ENCODE assay signal across 18 cellular contexts in genomic region chr6:7232351-7232750, GRCh38.
A peak's percentile ranks its signal among the peaks of the same experiment; 100 is the strongest.
DNase-seq lines count a peak whose midpoint lies in the region; ATAC-seq, FAIRE-seq and TF ChIP-seq lines count a peak whose summit lies in the region.
"Had no signal": no experiment of that assay in that cellular context is flagged by ENCODE, and none has a peak within 500 bp of the region (broad histone marks: within the 10 kb centered on the region; RNA-seq: fewer than 3 reads in every experiment).

No MANE protein-coding gene starts in this region.

- H3K9me3 ChIP-seq in RWPE2 (ENCODE audit: severe bottlenecking), result no peaks in the 10 kb centered on the region

- POLR2A ChIA-PET in activated CD8-positive, alpha-beta T cell treated with anti-CD3 and anti-CD28 coated beads for 36 hours (lab: Charles Lee), result no interaction called here
- POLR2A ChIA-PET in activated CD8-positive, alpha-beta T cell treated with anti-CD3 and anti-CD28 coated beads, Interleukin-2, amount 10 ng/mL, durations not matched to agents 7 days and 5 days (lab: Charles Lee), result no interaction called here

- peaks cover 15% of the 10 kb centered on the region for H3K4me1 ChIP-seq in RWPE2 (ENCODE audit: insufficient read depth, poor library complexity, severe bottlenecking)

- H3K27ac Mint-ChIP-seq in activated CD8-positive, alpha-beta T cell treated with anti-CD3 and anti-CD28 coated beads for 36 hours, result peak overlapping the region; percentile 52
- H3K27ac Mint-ChIP-seq in activated CD8-positive, alpha-beta T cell treated with anti-CD3 and anti-CD28 coated beads, Interleukin-2, amount 10 ng/mL, durations not matched to agents 7 days and 5 days, result no peak overlapping the region
- H3K27ac Mint-ChIP-seq in chondrocyte (ENCODE audit: unreplicated experiment) (peak overlapping the region; percentile 51), progenitor cell of endocrine pancreas (peak overlapping the region; percentile 37)
- H3K27ac Mint-ChIP-seq in stimulated activated effector memory CD8-positive, alpha-beta T cell treated with anti-CD3 and anti-CD28 coated beads, Interleukin-12 subunit alpha, Interleukin-12 subunit beta, amount 100 ng/mL, for 72 hours, result no peak overlapping the region
- H3K27ac Mint-ChIP-seq: GM23338 had no signal

- peaks cover 22% of the 10 kb centered on the region for H3K4me1 Mint-ChIP-seq in activated CD8-positive, alpha-beta T cell treated with anti-CD3 and anti-CD28 coated beads for 36 hours (ENCODE audit: low read depth)
- peaks cover 20% of the 10 kb centered on the region for H3K4me1 Mint-ChIP-seq in activated CD8-positive, alpha-beta T cell treated with anti-CD3 and anti-CD28 coated beads, Interleukin-2, amount 10 ng/mL, durations not matched to agents 7 days and 5 days (ENCODE audit: low read depth)
- H3K4me1 Mint-ChIP-seq in chondrocyte (ENCODE audit: low read depth), result peaks cover 3% of the 10 kb centered on the region
- peaks cover 21% of the 10 kb centered on the region for H3K4me1 Mint-ChIP-seq in progenitor cell of endocrine pancreas (ENCODE audit: low read depth)
- peaks cover 24% of the 10 kb centered on the region for H3K4me1 Mint-ChIP-seq in stimulated activated effector memory CD8-positive, alpha-beta T cell treated with anti-CD3 and anti-CD28 coated beads, Interleukin-12 subunit alpha, Interleukin-12 subunit beta, amount 100 ng/mL, for 72 hours
- H3K4me1 Mint-ChIP-seq: GM23338 had no signal

- intact Hi-C loops in activated CD8-positive, alpha-beta T cell treated with anti-CD3 and anti-CD28 coated beads for 36 hours (cut with micrococcal nuclease), result no loop called here

- H3K4me3 ChIP-seq in RWPE2 (ENCODE audit: severe bottlenecking), result no peak overlapping the region
- H3K4me3 ChIP-seq: GM23338 had no signal

- FAIRE-seq in GM19239 (lab: Jason Lieb, UNC), result no peak
- FAIRE-seq: GM12892 had no signal

- no peak for TF ChIP-seq CTCF in activated CD8-positive, alpha-beta T cell treated with anti-CD3 and anti-CD28 coated beads for 36 hours (IDR thresholded peaks at IDR 0.05)
- TF ChIP-seq CTCF in RWPE2 (IDR thresholded peaks at IDR 0.05; ENCODE audit: poor library complexity, severe bottlenecking) (no peak), chondrocyte (IDR thresholded peaks at IDR 0.05) (no peak), progenitor cell of endocrine pancreas (IDR thresholded peaks at IDR 0.05; ENCODE audit: unreplicated experiment) (no peak)

- no peaks in the 10 kb centered on the region for H3K27me3 Mint-ChIP-seq in activated CD8-positive, alpha-beta T cell treated with anti-CD3 and anti-CD28 coated beads for 36 hours
- no peaks in the 10 kb centered on the region for H3K27me3 Mint-ChIP-seq in activated CD8-positive, alpha-beta T cell treated with anti-CD3 and anti-CD28 coated beads, Interleukin-2, amount 10 ng/mL, durations not matched to agents 7 days and 5 days (ENCODE audit: low read depth)
- no peaks in the 10 kb centered on the region for H3K27me3 Mint-ChIP-seq in chondrocyte (ENCODE audit: low read depth)
- H3K27me3 Mint-ChIP-seq in progenitor cell of endocrine pancreas, result no peaks in the 10 kb centered on the region

- no peak for ATAC-seq in activated CD8-positive, alpha-beta T cell treated with anti-CD3 and anti-CD28 coated beads for 36 hours
- ATAC-seq in activated CD8-positive, alpha-beta T cell treated with anti-CD3 and anti-CD28 coated beads, Interleukin-2, amount 10 ng/mL, durations not matched to agents 7 days and 5 days, result no peak
- no peak for ATAC-seq in RWPE2 (ENCODE audit: low read depth)
- ATAC-seq in stimulated activated effector memory CD8-positive, alpha-beta T cell treated with anti-CD3 and anti-CD28 coated beads, Interleukin-12 subunit alpha, Interleukin-12 subunit beta, amount 100 ng/mL, for 72 hours, result no peak
- ATAC-seq: GM23338 had no signal

- peaks cover 36% of the 10 kb centered on the region for H3K36me3 Mint-ChIP-seq in activated CD8-positive, alpha-beta T cell treated with anti-CD3 and anti-CD28 coated beads for 36 hours (ENCODE audit: low read depth)
- peaks cover 53% of the 10 kb centered on the region for H3K36me3 Mint-ChIP-seq in activated CD8-positive, alpha-beta T cell treated with anti-CD3 and anti-CD28 coated beads, Interleukin-2, amount 10 ng/mL, durations not matched to agents 7 days and 5 days (ENCODE audit: low read depth)
- H3K36me3 Mint-ChIP-seq in chondrocyte (ENCODE audit: low read depth), result peaks cover 30% of the 10 kb centered on the region
- peaks cover 27% of the 10 kb centered on the region for H3K36me3 Mint-ChIP-seq in progenitor cell of endocrine pancreas (ENCODE audit: insufficient read depth)
- H3K36me3 Mint-ChIP-seq in stimulated activated effector memory CD8-positive, alpha-beta T cell treated with anti-CD3 and anti-CD28 coated beads, Interleukin-12 subunit alpha, Interleukin-12 subunit beta, amount 100 ng/mL, for 72 hours, result peaks cover 81% of the 10 kb centered on the region

- no peaks in the 10 kb centered on the region for H3K9me3 Mint-ChIP-seq in activated CD8-positive, alpha-beta T cell treated with anti-CD3 and anti-CD28 coated beads for 36 hours
- H3K9me3 Mint-ChIP-seq in activated CD8-positive, alpha-beta T cell treated with anti-CD3 and anti-CD28 coated beads, Interleukin-2, amount 10 ng/mL, durations not matched to agents 7 days and 5 days (ENCODE audit: insufficient read depth), result no peaks in the 10 kb centered on the region
- H3K9me3 Mint-ChIP-seq in chondrocyte (ENCODE audit: low read depth), result no peaks in the 10 kb centered on the region
- no peaks in the 10 kb centered on the region for H3K9me3 Mint-ChIP-seq in progenitor cell of endocrine pancreas (ENCODE audit: low read depth)
- no peaks in the 10 kb centered on the region for H3K9me3 Mint-ChIP-seq in stimulated activated effector memory CD8-positive, alpha-beta T cell treated with anti-CD3 and anti-CD28 coated beads, Interleukin-12 subunit alpha, Interleukin-12 subunit beta, amount 100 ng/mL, for 72 hours
- H3K9me3 Mint-ChIP-seq: GM23338 had no signal

- H3K36me3 ChIP-seq in RWPE2 (ENCODE audit: low read depth), result peaks cover 62% of the 10 kb centered on the region

- CTCF ChIA-PET in activated CD8-positive, alpha-beta T cell treated with anti-CD3 and anti-CD28 coated beads for 36 hours (lab: Charles Lee), result interaction anchor here (4.0 kb wide), 1 partner anchor 11 kb away, joined by 25 read pairs; no protein-coding TSS in a partner anchor
- CTCF ChIA-PET in activated CD8-positive, alpha-beta T cell treated with anti-CD3 and anti-CD28 coated beads, Interleukin-2, amount 10 ng/mL, durations not matched to agents 7 days and 5 days (lab: Charles Lee), result interaction anchor here (1.6 to 1.8 kb wide), 2 partner anchors 11 to 556 kb away, joined by 5 read pairs; no protein-coding TSS in a partner anchor

- no peaks in the 10 kb centered on the region for H3K27me3 ChIP-seq in RWPE2 (ENCODE audit: insufficient read depth, poor library complexity, severe bottlenecking)

- H3K4me3 Mint-ChIP-seq in activated CD8-positive, alpha-beta T cell treated with anti-CD3 and anti-CD28 coated beads for 36 hours, result no peak overlapping the region
- H3K4me3 Mint-ChIP-seq in activated CD8-positive, alpha-beta T cell treated with anti-CD3 and anti-CD28 coated beads, Interleukin-2, amount 10 ng/mL, durations not matched to agents 7 days and 5 days, result no peak overlapping the region
- no peak overlapping the region for H3K4me3 Mint-ChIP-seq in chondrocyte (ENCODE audit: unreplicated experiment)
- H3K4me3 Mint-ChIP-seq in progenitor cell of endocrine pancreas (ENCODE audit: low read depth), result no peak overlapping the region
- H3K4me3 Mint-ChIP-seq in stimulated activated effector memory CD8-positive, alpha-beta T cell treated with anti-CD3 and anti-CD28 coated beads, Interleukin-12 subunit alpha, Interleukin-12 subunit beta, amount 100 ng/mL, for 72 hours, result no peak overlapping the region
- H3K4me3 Mint-ChIP-seq: CD14-positive monocyte, GM23338 had no signal

- no peak for DNase-seq in activated CD8-positive, alpha-beta T cell treated with anti-CD3 and anti-CD28 coated beads for 36 hours
- no peak for DNase-seq in activated CD8-positive, alpha-beta T cell treated with anti-CD3 and anti-CD28 coated beads, Interleukin-2, amount 10 ng/mL, durations not matched to agents 7 days and 5 days
- DNase-seq in RWPE2 (ENCODE audit: low spot score), result peak; percentile 14
- DNase-seq in chondrocyte (ENCODE audit: low spot score), result peak; percentile 26
- DNase-seq in progenitor cell of endocrine pancreas (ENCODE audit: low spot score, unreplicated experiment), result no peak
- no peak for DNase-seq in GM19239 (ENCODE audit: insufficient read length, low spot score)
- DNase-seq in stimulated activated effector memory CD8-positive, alpha-beta T cell treated with anti-CD3 and anti-CD28 coated beads, Interleukin-12 subunit alpha, Interleukin-12 subunit beta, amount 100 ng/mL, for 72 hours (ENCODE audit: low spot score in 2 of 2), result no peak
- no peak for DNase-seq in kidney tubule cell (ENCODE audit: low spot score)
- DNase-seq: Calu3; DND-41; GDM1; NCI-H1092; NCI-H226; NCI-H526 treated with DMSO at 0.1 percent for 48 hours; NK-92 treated with Interleukin-12 subunit alpha and Interleukin-12 subunit beta, amount 100 ng/mL, for 24 hours had no signal

- H3K27ac ChIP-seq in RWPE2 (ENCODE audit: poor library complexity, severe bottlenecking), result no peak overlapping the region

Comparison
In these comparisons a context has a peak if more than half of its experiments do, and no peak if none do; other contexts are left out.
1. H3K27ac Mint-ChIP-seq: peak in activated CD8-positive, alpha-beta T cell treated with anti-CD3 and anti-CD28 coated beads for 36 hours (single experiment), chondrocyte (single experiment) and progenitor cell of endocrine pancreas (single experiment); none in activated CD8-positive, alpha-beta T cell treated with anti-CD3 and anti-CD28 coated beads, Interleukin-2, amount 10 ng/mL, durations not matched to agents 7 days and 5 days (single experiment) and stimulated activated effector memory CD8-positive, alpha-beta T cell treated with anti-CD3 and anti-CD28 coated beads, Interleukin-12 subunit alpha, Interleukin-12 subunit beta, amount 100 ng/mL, for 72 hours (single experiment).
2. DNase-seq: peak in RWPE2 (single experiment) and chondrocyte (single experiment); none in activated CD8-positive, alpha-beta T cell treated with anti-CD3 and anti-CD28 coated beads for 36 hours (single experiment), activated CD8-positive, alpha-beta T cell treated with anti-CD3 and anti-CD28 coated beads, Interleukin-2, amount 10 ng/mL, durations not matched to agents 7 days and 5 days (single experiment), progenitor cell of endocrine pancreas (single experiment), GM19239 (single experiment), stimulated activated effector memory CD8-positive, alpha-beta T cell treated with anti-CD3 and anti-CD28 coated beads, Interleukin-12 subunit alpha, Interleukin-12 subunit beta, amount 100 ng/mL, for 72 hours (0 of 2) and kidney tubule cell (single experiment).